ENCODE assay signal across 8 cellular contexts in the genomic region with DNA sequence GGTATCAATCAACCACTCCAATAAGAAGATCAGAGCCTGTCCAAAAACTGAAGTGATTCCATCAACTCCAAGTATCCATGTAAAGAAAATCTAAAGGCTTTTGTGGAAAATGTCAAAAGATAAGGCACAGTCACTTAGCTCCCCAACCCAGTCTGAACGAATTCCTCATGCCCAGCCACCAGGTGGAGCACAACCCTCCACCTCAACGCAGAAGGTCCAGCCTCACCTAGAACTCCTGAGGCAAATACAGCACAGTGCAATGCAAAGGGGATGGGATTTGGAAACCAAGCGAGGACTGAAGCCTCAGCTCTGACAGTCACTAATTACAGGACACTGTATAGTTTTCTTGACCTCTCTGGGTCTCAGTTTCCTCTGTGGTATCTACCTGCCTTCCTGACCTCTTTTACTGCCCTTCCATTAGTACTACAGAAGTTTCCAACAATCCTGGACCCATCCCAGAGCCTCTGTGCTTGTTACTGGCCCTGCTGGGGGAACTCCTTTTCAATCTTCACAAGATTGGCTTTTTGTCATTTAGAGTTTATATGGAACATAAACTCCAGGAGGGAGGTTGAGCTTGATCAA.
DNase-seq lines count a peak whose midpoint lies in the region; ATAC-seq and TF ChIP-seq lines count a peak whose summit lies in the region.

No MANE protein-coding gene starts in this region.

- peak; percentile 74 for TF ChIP-seq CTCF in GM12865 (IDR thresholded peaks at IDR 0.05; ENCODE audit: insufficient read depth, low read depth, low read length, missing control alignments)

- ATAC-seq in HG02885 (IDR thresholded peaks at IDR 0.05; ENCODE audit: poor library complexity, unreplicated experiment) = no peak

- H3K4me3 ChIP-seq in GM12865 (ENCODE audit: low read depth, low read length) = no peak overlapping the region

- peak; percentile 58 for DNase-seq in 8988T
- peak; percentile 68 for DNase-seq in GM12865 (ENCODE audit: low read depth)
- peak; percentile 80 for DNase-seq in NCI-H82 (lab: John Stamatoyannopoulos, UW)
- DNase-seq in activated T-cell treated with anti-CD3 and anti-CD28 coated beads for 48 hours (ENCODE audit: low read depth) = peak; percentile 36
- peak; percentile 51 for DNase-seq in glomerular visceral epithelial cell (ENCODE audit: extremely low spot score)
- peak; percentile 25 to 32 for DNase-seq in stimulated activated CD4-positive, alpha-beta T cell treated with anti-CD3 and anti-CD28 coated beads, Interleukin-2, amount 100 ng/mL, for 48 hours
- no peak for DNase-seq in DMS153 treated with DMSO at 0.1 percent for 48 hours (lab: John Stamatoyannopoulos, UW; ENCODE audit: unreplicated experiment)
